In the genomic region with DNA sequence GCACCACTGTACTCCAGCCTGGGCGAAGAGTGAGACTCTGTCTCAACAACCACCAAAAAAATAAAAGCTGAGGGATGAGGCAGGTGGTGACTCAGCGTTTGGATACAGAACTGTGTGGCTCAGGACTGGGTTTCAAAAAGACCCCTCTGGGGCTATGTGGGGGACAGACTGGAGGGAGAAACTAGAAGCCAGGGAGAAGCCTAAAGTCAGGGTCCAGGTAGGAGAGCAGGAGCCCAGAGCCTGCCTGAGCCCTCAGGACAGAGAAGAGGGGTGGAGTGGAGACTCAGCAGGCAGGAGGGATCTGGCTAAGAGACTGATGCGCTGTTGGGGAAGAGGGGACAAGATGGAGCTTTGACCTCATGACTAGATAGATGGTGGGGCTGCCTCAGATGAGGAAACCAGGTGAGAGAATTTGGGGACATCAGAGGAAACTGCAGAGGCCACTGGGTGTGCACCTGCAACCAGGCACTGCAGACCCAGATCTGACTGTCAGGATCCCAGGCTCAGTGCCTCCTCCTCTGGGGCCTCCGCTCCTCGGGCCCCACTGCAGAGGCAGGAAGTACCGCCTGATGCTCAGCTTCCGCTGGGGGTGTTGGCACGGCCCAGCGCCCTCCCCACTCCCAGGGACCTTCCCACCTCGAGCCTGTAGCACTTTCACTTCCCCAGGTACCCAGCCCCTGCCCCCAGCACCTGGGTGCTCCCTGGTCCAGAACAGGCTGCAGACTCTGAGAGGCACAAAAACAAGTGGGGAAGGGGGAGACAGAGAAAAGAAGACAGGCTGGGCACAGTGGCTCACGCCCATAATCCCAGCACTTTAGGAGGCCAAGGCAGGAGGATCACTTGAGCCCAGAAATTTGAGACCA, we compare ENCODE assay signal across 9 cellular contexts. TPM values are rescaled to one million over a fixed set of nuclear protein-coding genes. Genes with fewer than 3 reads are reported as not detected.
DNase-seq lines count a peak whose midpoint lies in the region; ATAC-seq and TF ChIP-seq lines count a peak whose summit lies in the region.
"Had no signal": no experiment of that assay in that cellular context is flagged by ENCODE, and none has a peak within 500 bp of the region (broad histone marks: within the 10 kb centered on the region; RNA-seq: fewer than 3 reads in every experiment).

No MANE protein-coding gene starts in this region.

- H3K4me1 ChIP-seq in stomach (peaks cover 9 to 47% (median 11%) of the 10 kb centered on the region in 4 donors), thyroid gland (peaks cover 6 to 9% of the 10 kb centered on the region in 2 donors)

- peaks cover 0 to 27% (median 11%) of the 10 kb centered on the region in 4 donors for H3K36me3 ChIP-seq in stomach
- H3K36me3 ChIP-seq in thyroid gland = no peaks in the 10 kb centered on the region

- TF ChIP-seq EP300 in stomach (IDR thresholded peaks at IDR 0.05) = no peak

- TF ChIP-seq POLR2A in stomach (IDR thresholded peaks at IDR 0.05) (no peak), thyroid gland (IDR thresholded peaks at IDR 0.05) (no peak)

- H3K27ac ChIP-seq in stomach = peak overlapping the region in 3 of 5 donors; percentile 24 to 77 (median 77)
- no peak overlapping the region for H3K27ac ChIP-seq in thyroid gland

- WGBS in stomach, 5 donors = 56 to 64% (median 60%) methylated on average over 6 to 11 of the region's 11 CpGs
- 64 to 78% methylated on average over 4 to 11 of the region's 11 CpGs for WGBS in thyroid gland, 2 donors

- intact Hi-C loops in stomach (cut with DNase I; ENCODE audit: low total_unique reads) (no loop called here), thyroid gland (cut with DNase I) (no loop called here)

- H3K27me3 ChIP-seq in stomach (no peaks in the 10 kb centered on the region), thyroid gland (no peaks in the 10 kb centered on the region)

- ATAC-seq in GM19351 (IDR thresholded peaks at IDR 0.05; ENCODE audit: unreplicated experiment) = peak; percentile 44
- ATAC-seq in HG03469 (IDR thresholded peaks at IDR 0.05; ENCODE audit: unreplicated experiment) = no peak
- ATAC-seq: Panc1 had no signal

- DNase-seq in KG1 (lab: John Stamatoyannopoulos, UW) (peak; percentile 26), activated T-cell treated with anti-CD3 and anti-CD28 coated beads for 48 hours (ENCODE audit: low read depth) (peak; percentile 58), medulla oblongata (ENCODE audit: extremely low spot score) (peak; percentile 40), stomach (peak; percentile 29), thyroid gland (no peak), AG08396 (ENCODE audit: low spot score) (no peak)

- H3K4me3 ChIP-seq in stomach (no peak overlapping the region), thyroid gland (replicated peaks in 1 of 3) (no peak overlapping the region)

- H3K9me3 ChIP-seq in stomach (no peaks in the 10 kb centered on the region), thyroid gland (no peaks in the 10 kb centered on the region)

- TF ChIP-seq CTCF in stomach (IDR thresholded peaks at IDR 0.05) = no peak
- no peak for TF ChIP-seq CTCF in thyroid gland (IDR thresholded peaks at IDR 0.05)

RNA-seq across cellular contexts. Expression of a gene that starts 1.5 kb away (rescaled TPM):
- 10 to 100 TPM in 1 of 5 donors, 1 to 10 TPM in 2, not detected in 2; 2.2 to 30.3 (median 5.1) TPM for total RNA-seq in stomach
- 10 to 100 TPM in 1 of 3 donors, 1 to 10 TPM in 2; 5.9 to 18.5 (median 6.7) TPM for polyA plus RNA-seq in stomach
- 1 to 10 TPM; 2.1 to 9.7 (median 5.4) TPM for total RNA-seq in thyroid gland

RNA-seq across cellular contexts. Expression of a gene that starts 8.7 kb away (rescaled TPM):
- total RNA-seq in stomach (1 to 10 TPM in 1 of 5 donors, under 1 TPM in 1, not detected in 3; 0.92 to 5.4 TPM), thyroid gland (1 to 10 TPM in 2 of 4 donors, under 1 TPM in 2; 0.24 to 7.8 (median 1.4) TPM)
- 1 to 10 TPM in 2 of 3 donors, under 1 TPM in 1; 0.44 to 2.5 (median 1.2) TPM for polyA plus RNA-seq in stomach

RNA-seq across cellular contexts. Expression of a gene that starts 28.6 kb away (rescaled TPM):
- 10 to 100 TPM in 4 of 5 donors, 1 to 10 TPM in 1; 4.3 to 42.0 (median 17.8) TPM for total RNA-seq in stomach
- polyA plus RNA-seq in stomach = 10 to 100 TPM; 21.8 to 35.4 (median 26.6) TPM
- 10 to 100 TPM in 3 of 4 donors, 1 to 10 TPM in 1; 6.9 to 19.5 (median 13.7) TPM for total RNA-seq in thyroid gland

RNA-seq across cellular contexts. Expression of a gene that starts 30.0 kb away (rescaled TPM):
- total RNA-seq in stomach (not detected), thyroid gland (1 to 10 TPM in 1 of 4 donors, not detected in 3; 1.3 TPM)
- under 1 TPM in 1 of 3 donors, not detected in 2; 0.35 TPM for polyA plus RNA-seq in stomach

RNA-seq across cellular contexts. Expression of a gene that starts 54.4 kb away (rescaled TPM):
- total RNA-seq in stomach (under 1 TPM in 1 of 5 donors, not detected in 4; 0.37 TPM), thyroid gland (1 to 10 TPM in 1 of 4 donors, not detected in 3; 1.3 TPM)
- under 1 TPM in 1 of 3 donors, not detected in 2; 0.20 TPM for polyA plus RNA-seq in stomach

Comparison
In these comparisons a context has a peak if more than half of its experiments do, and no peak if none do; other contexts are left out.
1. DNase-seq: peak in KG1 (single experiment), activated T-cell treated with anti-CD3 and anti-CD28 coated beads for 48 hours (single experiment), medulla oblongata (single experiment) and stomach (single experiment); none in thyroid gland (0 of 2) and AG08396 (single experiment).
2. H3K27ac ChIP-seq: peak in stomach (3 of 5); none in thyroid gland (0 of 3).